In the genomic region with DNA sequence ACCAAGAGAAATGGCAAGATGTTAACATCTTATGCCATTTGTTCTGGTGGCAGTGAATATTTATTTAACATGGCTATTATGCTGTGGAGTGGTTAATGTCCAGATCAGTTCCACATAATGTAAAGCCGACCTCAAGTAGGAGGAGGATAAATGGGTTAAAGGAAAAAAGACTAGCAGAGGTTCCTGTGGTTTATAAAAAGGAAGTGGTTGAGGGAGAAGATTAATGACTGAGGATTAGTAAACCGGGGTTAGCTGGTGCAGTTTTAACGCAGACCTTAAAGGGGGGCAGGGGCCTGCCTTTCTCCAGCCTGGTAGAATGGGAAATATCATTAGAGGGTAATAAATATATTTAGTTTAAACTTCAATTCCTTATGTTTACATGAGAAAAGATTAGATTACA, we compare ENCODE assay signal across 18 cellular contexts.
DNase-seq lines count a peak whose midpoint lies in the region; ATAC-seq, FAIRE-seq and TF ChIP-seq lines count a peak whose summit lies in the region.
"Had no signal": no experiment of that assay in that cellular context is flagged by ENCODE, and none has a peak within 500 bp of the region (broad histone marks: within the 10 kb centered on the region; RNA-seq: fewer than 3 reads in every experiment).

No MANE protein-coding gene starts in this region.

- DNase-seq in SK-N-SH (no peak), NCI-H524 treated with DMSO at 0.1 percent for 48 hours (lab: John Stamatoyannopoulos, UW) (peak; percentile 18), astrocyte of the spinal cord (ENCODE audit: low read depth, low spot score) (peak; percentile 19), urothelium cell line (ENCODE audit: low spot score) (peak; percentile 50), natural killer cell (no peak), Karpas-422 (no peak)
- DNase-seq: colonic mucosa; left colon; naive thymus-derived CD8-positive, alpha-beta T cell; NCI-H345; right cardiac atrium; Right ventricle myocardium superior; stimulated activated CD4-positive, alpha-beta T cell treated with anti-CD3 and anti-CD28 coated beads, Interleukin-4, amount 100 ng/mL, for 24 hours had no signal

- H3K27ac Mint-ChIP-seq in natural killer cell, result no peak overlapping the region
- H3K27ac Mint-ChIP-seq: activated naive CD8-positive, alpha-beta T cell; naive thymus-derived CD8-positive, alpha-beta T cell; stimulated activated effector memory CD8-positive, alpha-beta T cell treated with anti-CD3 and anti-CD28 coated beads, Interleukin-12 subunit alpha, Interleukin-12 subunit beta, amount 100 ng/mL, for 72 hours had no signal

- H3K36me3 Mint-ChIP-seq in natural killer cell, result no peaks in the 10 kb centered on the region
- H3K36me3 Mint-ChIP-seq: activated naive CD8-positive, alpha-beta T cell; naive thymus-derived CD8-positive, alpha-beta T cell; stimulated activated effector memory CD8-positive, alpha-beta T cell treated with anti-CD3 and anti-CD28 coated beads, Interleukin-12 subunit alpha, Interleukin-12 subunit beta, amount 100 ng/mL, for 72 hours had no signal

- no peaks in the 10 kb centered on the region for H3F3A ChIP-seq in SK-N-SH (replicated peaks; ENCODE audit: insufficient read depth)

- no peaks in the 10 kb centered on the region for H3K36me3 ChIP-seq in SK-N-SH (replicated peaks in 1 of 2; ENCODE audit: control insufficient read depth in 1 of 2, insufficient read depth in 2 of 2, low read length in 1 of 2)
- H3K36me3 ChIP-seq in Karpas-422 (ENCODE audit: insufficient read depth, low read length), result no peaks in the 10 kb centered on the region
- H3K36me3 ChIP-seq: colonic mucosa had no signal

- POLR2A ChIA-PET in SK-N-SH (lab: Yijun Ruan, JAX), result no interaction called here

- H3K4me3 ChIP-seq in SK-N-SH (ENCODE audit: low read depth in 2 of 2, low read length in 1 of 2), result no peak overlapping the region
- H3K4me3 ChIP-seq in astrocyte of the spinal cord (ENCODE audit: low read depth, low read length), result no peak overlapping the region
- no peak overlapping the region for H3K4me3 ChIP-seq in Karpas-422 (ENCODE audit: low read length)
- H3K4me3 ChIP-seq: colonic mucosa, hepatocyte had no signal

- no peak overlapping the region for H2AFZ ChIP-seq in SK-N-SH (ENCODE audit: low read depth)
- no peak overlapping the region for H2AFZ ChIP-seq in Karpas-422 (ENCODE audit: low read length)
- H2AFZ ChIP-seq: hepatocyte had no signal

- no peak for TF ChIP-seq RAD21 in SK-N-SH (IDR thresholded peaks at IDR 0.05; ENCODE audit: low read length)

- H3K4me1 ChIP-seq in SK-N-SH (ENCODE audit: control insufficient read depth in 1 of 2, insufficient read depth in 2 of 2, low read depth in 1 of 2, low read length in 1 of 2) (peaks cover 0 to 3% of the 10 kb centered on the region in 2 experiments; a peak in 1 of 4 replicates), Karpas-422 (ENCODE audit: low read length) (no peaks in the 10 kb centered on the region)
- H3K4me1 ChIP-seq: colonic mucosa had no signal

- H3K4me3 Mint-ChIP-seq in natural killer cell, result no peak overlapping the region
- H3K4me3 Mint-ChIP-seq: activated naive CD8-positive, alpha-beta T cell; naive thymus-derived CD8-positive, alpha-beta T cell; stimulated activated effector memory CD8-positive, alpha-beta T cell treated with anti-CD3 and anti-CD28 coated beads, Interleukin-12 subunit alpha, Interleukin-12 subunit beta, amount 100 ng/mL, for 72 hours had no signal

- H3K27ac ChIP-seq in SK-N-SH (ENCODE audit: low read depth in 2 of 2, low read length in 1 of 2) (no peak overlapping the region), Karpas-422 (ENCODE audit: low read length) (no peak overlapping the region)
- H3K27ac ChIP-seq: colonic mucosa, hepatocyte had no signal

- CTCF ChIA-PET in SK-N-SH (lab: Yijun Ruan, JAX), result interaction anchor here (0.7 kb wide), 1 partner anchor 28 kb away, joined by 3 read pairs; no protein-coding TSS in a partner anchor

- H3K9ac ChIP-seq in SK-N-SH (no peak overlapping the region), Karpas-422 (ENCODE audit: low read length) (no peak overlapping the region)

- 20% methylated on average over 3 of the region's 3 CpGs for WGBS in SK-N-SH (ENCODE audit: low lambda C conversion rate)

- H3K27me3 Mint-ChIP-seq in natural killer cell (ENCODE audit: low read depth in 2 of 2), result peaks cover 3 to 13% of the 10 kb centered on the region in 2 donors

- peaks cover 2 to 4% of the 10 kb centered on the region in 2 donors for H3K9me3 Mint-ChIP-seq in natural killer cell

- H4K20me1 ChIP-seq in SK-N-SH (ENCODE audit: insufficient read depth), result no peaks in the 10 kb centered on the region
- H4K20me1 ChIP-seq in Karpas-422 (ENCODE audit: insufficient read depth, low read depth, low read length), result no peaks in the 10 kb centered on the region

- no peaks in the 10 kb centered on the region for H3K27me3 ChIP-seq in SK-N-SH (ENCODE audit: insufficient read depth)
- no peaks in the 10 kb centered on the region for H3K27me3 ChIP-seq in Karpas-422 (ENCODE audit: low read length)
- H3K27me3 ChIP-seq: colonic mucosa, hepatocyte had no signal

- ATAC-seq in SK-N-SH treated with all-trans-retinoic acid at 6 μM for 48 hours (0 out of 3 replicates have a peak, but pooled peaks have one; percentile 20), natural killer cell (no peak), HG03095 (IDR thresholded peaks at IDR 0.05; ENCODE audit: unreplicated experiment) (no peak)
- ATAC-seq: left colon; naive thymus-derived CD8-positive, alpha-beta T cell; right cardiac atrium; stimulated activated effector memory CD8-positive, alpha-beta T cell treated with anti-CD3 and anti-CD28 coated beads, Interleukin-12 subunit alpha, Interleukin-12 subunit beta, amount 100 ng/mL, for 72 hours had no signal

- peaks cover 5% of the 10 kb centered on the region in 2 donors for H3K4me1 Mint-ChIP-seq in natural killer cell
- H3K4me1 Mint-ChIP-seq: stimulated activated effector memory CD8-positive, alpha-beta T cell treated with anti-CD3 and anti-CD28 coated beads, Interleukin-12 subunit alpha, Interleukin-12 subunit beta, amount 100 ng/mL, for 72 hours had no signal

- H3K4me2 ChIP-seq in SK-N-SH (no peak overlapping the region), Karpas-422 (ENCODE audit: low read depth, low read length, poor library complexity, severe bottlenecking) (no peak overlapping the region)
- H3K4me2 ChIP-seq: hepatocyte had no signal

- intact Hi-C loops in natural killer cell (cut with micrococcal nuclease), result no loop called here

- no peaks in the 10 kb centered on the region for H3K9me3 ChIP-seq in SK-N-SH
- H3K9me3 ChIP-seq in Karpas-422 (ENCODE audit: low read length), result no peaks in the 10 kb centered on the region
- H3K9me3 ChIP-seq: colonic mucosa had no signal

- in situ Hi-C loops in astrocyte of the spinal cord (cut with HindIII; ENCODE audit: low sequenced_read_pairs), result no loop called here

- no peaks in the 10 kb centered on the region for H3K9me2 ChIP-seq in SK-N-SH
- no peaks in the 10 kb centered on the region for H3K9me2 ChIP-seq in Karpas-422 (replicated peaks; ENCODE audit: insufficient read depth, low read length)

- TF ChIP-seq CTCF in SK-N-SH (IDR thresholded peaks at IDR 0.05) (no peak), astrocyte of the spinal cord (IDR thresholded peaks at IDR 0.05; ENCODE audit: low read depth, low read length) (no peak), natural killer cell (IDR thresholded peaks at IDR 0.05) (no peak)

- no peak for FAIRE-seq in urothelium cell line (lab: Jason Lieb, UNC)

- H3K79me2 ChIP-seq in SK-N-SH (ENCODE audit: insufficient read depth), result no peaks in the 10 kb centered on the region
- H3K79me2 ChIP-seq in Karpas-422 (ENCODE audit: low read length), result no peaks in the 10 kb centered on the region
- H3K79me2 ChIP-seq: hepatocyte had no signal

- TF ChIP-seq EP300 in SK-N-SH (IDR thresholded peaks at IDR 0.05; ENCODE audit: borderline replicate concordance in 1 of 2, low read depth in 1 of 2, low read length in 1 of 2), result no peak

TF ChIP-seq in SK-N-SH treated with all-trans-retinoic acid at 6 μM for 48 hours, 23 proteins besides CTCF, POLR2A, EP300 and RAD21:
- no peak for TF ChIP-seq CSDC2 (CRISPR knock-in tag; IDR thresholded peaks at IDR 0.05)
- TF ChIP-seq ZNF8 (CRISPR knock-in tag; IDR thresholded peaks at IDR 0.05), result no peak
TF ChIP-seq in SK-N-SH treated with all-trans-retinoic acid at 6 μM for 48 hours: peak in this region for 0.

TF ChIP-seq in SK-N-SH, 30 proteins besides CTCF, POLR2A, EP300 and RAD21 (continues in another document):
- TF ChIP-seq, protein P1, sequence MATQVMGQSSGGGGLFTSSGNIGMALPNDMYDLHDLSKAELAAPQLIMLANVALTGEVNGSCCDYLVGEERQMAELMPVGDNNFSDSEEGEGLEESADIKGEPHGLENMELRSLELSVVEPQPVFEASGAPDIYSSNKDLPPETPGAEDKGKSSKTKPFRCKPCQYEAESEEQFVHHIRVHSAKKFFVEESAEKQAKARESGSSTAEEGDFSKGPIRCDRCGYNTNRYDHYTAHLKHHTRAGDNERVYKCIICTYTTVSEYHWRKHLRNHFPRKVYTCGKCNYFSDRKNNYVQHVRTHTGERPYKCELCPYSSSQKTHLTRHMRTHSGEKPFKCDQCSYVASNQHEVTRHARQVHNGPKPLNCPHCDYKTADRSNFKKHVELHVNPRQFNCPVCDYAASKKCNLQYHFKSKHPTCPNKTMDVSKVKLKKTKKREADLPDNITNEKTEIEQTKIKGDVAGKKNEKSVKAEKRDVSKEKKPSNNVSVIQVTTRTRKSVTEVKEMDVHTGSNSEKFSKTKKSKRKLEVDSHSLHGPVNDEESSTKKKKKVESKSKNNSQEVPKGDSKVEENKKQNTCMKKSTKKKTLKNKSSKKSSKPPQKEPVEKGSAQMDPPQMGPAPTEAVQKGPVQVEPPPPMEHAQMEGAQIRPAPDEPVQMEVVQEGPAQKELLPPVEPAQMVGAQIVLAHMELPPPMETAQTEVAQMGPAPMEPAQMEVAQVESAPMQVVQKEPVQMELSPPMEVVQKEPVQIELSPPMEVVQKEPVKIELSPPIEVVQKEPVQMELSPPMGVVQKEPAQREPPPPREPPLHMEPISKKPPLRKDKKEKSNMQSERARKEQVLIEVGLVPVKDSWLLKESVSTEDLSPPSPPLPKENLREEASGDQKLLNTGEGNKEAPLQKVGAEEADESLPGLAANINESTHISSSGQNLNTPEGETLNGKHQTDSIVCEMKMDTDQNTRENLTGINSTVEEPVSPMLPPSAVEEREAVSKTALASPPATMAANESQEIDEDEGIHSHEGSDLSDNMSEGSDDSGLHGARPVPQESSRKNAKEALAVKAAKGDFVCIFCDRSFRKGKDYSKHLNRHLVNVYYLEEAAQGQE (IDR thresholded peaks at IDR 0.05; ENCODE audit: low read depth, low read length), result no peak
- TF ChIP-seq RXRA (IDR thresholded peaks at IDR 0.05; ENCODE audit: borderline replicate concordance, low read depth) (no peak), NFIC (IDR thresholded peaks at IDR 0.05; ENCODE audit: borderline replicate concordance) (no peak)

Comparison
In these comparisons a context has a peak if more than half of its experiments do, and no peak if none do; other contexts are left out.
1. DNase-seq: peak in NCI-H524 treated with DMSO at 0.1 percent for 48 hours (single experiment), astrocyte of the spinal cord (single experiment) and urothelium cell line (single experiment); none in SK-N-SH (single experiment), natural killer cell (single experiment) and Karpas-422 (single experiment).